ENCODE assay signal across 18 cellular contexts in genomic region chr6:111583221-111583620, GRCh38.
"Had no signal": no experiment of that assay in that cellular context is flagged by ENCODE, and none has a peak within 500 bp of the region (broad histone marks: within the 10 kb centered on the region; RNA-seq: fewer than 3 reads in every experiment).

No MANE protein-coding gene starts in this region.

- H3K27ac ChIP-seq: dorsolateral prefrontal cortex, hepatocyte, neutrophil, right atrium auricular region had no signal

- ATAC-seq: left colon; left ventricle myocardium superior; naive thymus-derived CD4-positive, alpha-beta T cell; stimulated activated memory B cell treated with anti-CD40 and anti-IgM and Interleukin-4, amounts not matched to agents 10 μg/mL and 1 μg/mL and 100 μg/mL, for 72 hours had no signal

- H3K9me3 Mint-ChIP-seq: naive thymus-derived CD4-positive, alpha-beta T cell; stimulated activated memory B cell treated with anti-CD40 and anti-IgM and Interleukin-4, amounts not matched to agents 10 μg/mL and 1 μg/mL and 100 μg/mL, for 72 hours; stimulated activated naive CD8-positive, alpha-beta T cell treated with anti-CD3 and anti-CD28 coated beads, Interleukin-15, Interleukin-2, amounts not matched to agents 100 ng/mL and 50 ng/mL, for 24 hours had no signal

- H3K4me3 Mint-ChIP-seq: stimulated activated memory B cell treated with anti-CD40 and anti-IgM and Interleukin-4, amounts not matched to agents 10 μg/mL and 1 μg/mL and 100 μg/mL, for 72 hours; stimulated activated naive CD8-positive, alpha-beta T cell treated with anti-CD3 and anti-CD28 coated beads, Interleukin-15, Interleukin-2, amounts not matched to agents 100 ng/mL and 50 ng/mL, for 24 hours had no signal

- H3K27me3 Mint-ChIP-seq: naive thymus-derived CD4-positive, alpha-beta T cell; stimulated activated memory B cell treated with anti-CD40 and anti-IgM and Interleukin-4, amounts not matched to agents 10 μg/mL and 1 μg/mL and 100 μg/mL, for 72 hours; stimulated activated naive CD8-positive, alpha-beta T cell treated with anti-CD3 and anti-CD28 coated beads, Interleukin-15, Interleukin-2, amounts not matched to agents 100 ng/mL and 50 ng/mL, for 24 hours had no signal

- H3K4me2 ChIP-seq: hepatocyte had no signal

- H3K4me3 ChIP-seq: dorsolateral prefrontal cortex, hepatocyte, right atrium auricular region had no signal

- DNase-seq: cortex of kidney; dorsolateral prefrontal cortex; effector CD8-positive, alpha-beta T cell; head of caudate nucleus; kidney; left colon; left ventricle myocardium superior; naive thymus-derived CD4-positive, alpha-beta T cell; posterior cingulate gyrus; small intestine; stimulated activated CD4-positive, alpha-beta T cell treated with anti-CD3 and anti-CD28 coated beads, Interleukin-12 subunit alpha, Interleukin-12 subunit beta, amount 100 ng/mL, for 4 hours; stimulated activated CD4-positive, alpha-beta T cell treated with anti-CD3 and anti-CD28 coated beads, Interleukin-4, amount 100 ng/mL, for 1 hour; trophoblast cell had no signal

- H3K27ac Mint-ChIP-seq: stimulated activated memory B cell treated with anti-CD40 and anti-IgM and Interleukin-4, amounts not matched to agents 10 μg/mL and 1 μg/mL and 100 μg/mL, for 72 hours; stimulated activated naive CD8-positive, alpha-beta T cell treated with anti-CD3 and anti-CD28 coated beads, Interleukin-15, Interleukin-2, amounts not matched to agents 100 ng/mL and 50 ng/mL, for 24 hours had no signal

- H3K36me3 ChIP-seq: neutrophil had no signal

- H3K27me3 ChIP-seq: dorsolateral prefrontal cortex, hepatocyte, neutrophil, right atrium auricular region had no signal

- H3K9me3 ChIP-seq: neutrophil, right atrium auricular region had no signal

- H2AFZ ChIP-seq: hepatocyte had no signal
